In the genomic region with DNA sequence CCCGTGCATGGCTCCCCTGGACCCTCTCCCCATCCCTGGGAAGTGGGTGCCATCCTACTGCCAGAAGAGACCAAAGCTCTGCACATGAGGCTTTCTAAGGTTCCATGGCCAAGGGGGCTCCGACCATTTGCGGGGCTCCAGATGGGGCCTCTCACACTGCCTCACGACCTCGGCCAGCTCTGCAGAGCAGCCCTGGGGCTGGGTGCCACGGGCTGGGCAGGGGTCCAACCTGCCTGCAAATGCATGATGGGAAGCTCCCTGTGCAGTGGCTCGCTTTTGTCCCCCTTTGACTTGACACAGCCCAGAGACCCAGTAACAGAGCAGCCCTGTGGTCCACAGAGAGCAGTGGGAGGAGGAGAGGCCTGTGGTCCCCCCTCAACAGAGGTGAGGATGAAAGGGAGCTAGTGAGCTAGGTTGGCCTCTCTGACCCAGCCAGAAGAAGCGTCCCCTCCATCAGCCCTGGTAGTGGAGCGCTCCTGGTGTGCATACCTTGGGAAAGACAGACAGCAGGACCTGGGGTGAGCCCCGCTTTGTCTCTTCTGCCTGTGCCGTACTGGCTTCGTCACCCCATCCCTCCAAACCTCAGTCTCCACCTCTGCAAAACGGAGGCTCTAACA, we compare ENCODE assay signal across 17 cellular contexts.
DNase-seq lines count a peak whose midpoint lies in the region; TF ChIP-seq lines count a peak whose summit lies in the region.
"Had no signal": no experiment of that assay in that cellular context is flagged by ENCODE, and none has a peak within 500 bp of the region (broad histone marks: within the 10 kb centered on the region; RNA-seq: fewer than 3 reads in every experiment).

No MANE protein-coding gene starts in this region.

- no peak overlapping the region for H3K4me3 ChIP-seq in Caco-2 (ENCODE audit: low read depth, low read length)
- H3K4me3 ChIP-seq: BLaER1, GM12878, GM23248, HAP-1 had no signal

- intact Hi-C loops in Caco-2 (cut with micrococcal nuclease; ENCODE audit: unreplicated experiment), result loop anchor here (1.0 to 5.0 kb wide), 9 partner anchors 11 to 660 kb away; no protein-coding TSS in a partner anchor

- H3K4me1 ChIP-seq in Caco-2, result peaks cover 55% of the 10 kb centered on the region
- H3K4me1 ChIP-seq: BLaER1, HAP-1 had no signal

- no peaks in the 10 kb centered on the region for H3K27me3 Mint-ChIP-seq in Caco-2 (ENCODE audit: insufficient read depth, unreplicated experiment)
- peaks cover 14% of the 10 kb centered on the region for H3K27me3 Mint-ChIP-seq in nephron progenitor cell (ENCODE audit: low read depth, poor library complexity)
- no peaks in the 10 kb centered on the region for H3K27me3 Mint-ChIP-seq in type B pancreatic cell

- POLR2A ChIA-PET in Caco-2 (lab: Charles Lee), result no interaction called here

- no peaks in the 10 kb centered on the region for H3K36me3 ChIP-seq in Caco-2 (ENCODE audit: control insufficient read depth, insufficient read depth, low read length)
- H3K36me3 ChIP-seq: BLaER1, HAP-1 had no signal

- peaks cover 58% of the 10 kb centered on the region for H3K4me1 Mint-ChIP-seq in Caco-2 (ENCODE audit: low read depth, unreplicated experiment)
- peaks cover 94% of the 10 kb centered on the region for H3K4me1 Mint-ChIP-seq in nephron progenitor cell
- peaks cover 52% of the 10 kb centered on the region for H3K4me1 Mint-ChIP-seq in type B pancreatic cell (ENCODE audit: unreplicated experiment)

- H3K36me3 Mint-ChIP-seq in Caco-2 (ENCODE audit: insufficient read depth, unreplicated experiment) (peaks cover 16% of the 10 kb centered on the region), nephron progenitor cell (ENCODE audit: low read depth) (no peaks in the 10 kb centered on the region), type B pancreatic cell (no peaks in the 10 kb centered on the region)
- H3K36me3 Mint-ChIP-seq: CD8-positive, alpha-beta T cell had no signal

- no peak for TF ChIP-seq CTCF in Caco-2 (IDR thresholded peaks at IDR 0.05; ENCODE audit: insufficient read depth in 1 of 2, low read depth in 1 of 2, low read length in 1 of 2, severe bottlenecking in 1 of 2, unreplicated experiment in 1 of 2)
- TF ChIP-seq CTCF in nephron progenitor cell (IDR thresholded peaks at IDR 0.05), result no peak
- no peak for TF ChIP-seq CTCF in type B pancreatic cell (conservative IDR thresholded peaks at IDR 0.05)

- no TSS peak for BruUV-seq in Caco-2 (replicated peaks; lab: Mats Ljungman, UMichigan)

- DNase-seq in Caco-2 (no peak), islet precursor cell (peak; percentile 49), nephron progenitor cell (no peak), type B pancreatic cell (ENCODE audit: extremely low spot score, unreplicated experiment) (peak; percentile 49), SW480 (ENCODE audit: low spot score) (no peak)
- DNase-seq in activated naive CD4-positive, alpha-beta T cell (lab: John Stamatoyannopoulos, UW), result no peak
- no peak for DNase-seq in activated effector memory CD4-positive, alpha-beta T cell treated with Interleukin-2 at 50 U/mL for 16 hours
- DNase-seq: 8988T; CD8-positive, alpha-beta T cell; DMS 273 treated with DMSO at 0.1 percent for 48 hours; DMS53; DND-41; EL; GM23248 had no signal

- H3K9me3 Mint-ChIP-seq in Caco-2 (ENCODE audit: unreplicated experiment) (no peaks in the 10 kb centered on the region), nephron progenitor cell (peaks cover 21% of the 10 kb centered on the region), type B pancreatic cell (peaks cover 8% of the 10 kb centered on the region)
- H3K9me3 Mint-ChIP-seq: CD8-positive, alpha-beta T cell had no signal

- CTCF ChIA-PET in Caco-2 (lab: Charles Lee), result no interaction called here

- no peaks in the 10 kb centered on the region for H3K9me3 ChIP-seq in Caco-2
- H3K9me3 ChIP-seq: BLaER1, HAP-1 had no signal

- no peaks in the 10 kb centered on the region for H3K27me3 ChIP-seq in Caco-2 (replicated peaks; ENCODE audit: control insufficient read depth, insufficient read depth, low read length)
- H3K27me3 ChIP-seq: BLaER1 had no signal

- peak overlapping the region; percentile 75 for H3K27ac Mint-ChIP-seq in Caco-2 (ENCODE audit: unreplicated experiment)
- H3K27ac Mint-ChIP-seq in nephron progenitor cell, result peak overlapping the region; percentile 83
- H3K27ac Mint-ChIP-seq in type B pancreatic cell, result no peak overlapping the region
- H3K27ac Mint-ChIP-seq: CD8-positive, alpha-beta T cell had no signal

- H3K4me3 Mint-ChIP-seq in Caco-2 (ENCODE audit: unreplicated experiment) (no peak overlapping the region), nephron progenitor cell (no peak overlapping the region), type B pancreatic cell (no peak overlapping the region)
- H3K4me3 Mint-ChIP-seq: CD8-positive, alpha-beta T cell had no signal

Comparison
In these comparisons a context has a peak if more than half of its experiments do, and no peak if none do; other contexts are left out.
1. DNase-seq: peak in islet precursor cell (single experiment) and type B pancreatic cell (single experiment); none in Caco-2 (0 of 2), nephron progenitor cell (single experiment), activated naive CD4-positive, alpha-beta T cell (0 of 4), SW480 (single experiment) and activated effector memory CD4-positive, alpha-beta T cell treated with Interleukin-2 at 50 U/mL for 16 hours (single experiment).